1 cellular context compared by ENCODE assay signal in genomic region chr14:52318829-52319604, GRCh38.
TF ChIP-seq lines count a peak whose summit lies in the region.

No MANE protein-coding gene starts in this region.

TF ChIP-seq in HepG2, 621 proteins besides CTCF, POLR2A, EP300 and RAD21:
- TF ChIP-seq ZNF280D (CRISPR knock-in tag; IDR thresholded peaks at IDR 0.05): no peak
